ENCODE assay signal across 21 cellular contexts in the genomic region with DNA sequence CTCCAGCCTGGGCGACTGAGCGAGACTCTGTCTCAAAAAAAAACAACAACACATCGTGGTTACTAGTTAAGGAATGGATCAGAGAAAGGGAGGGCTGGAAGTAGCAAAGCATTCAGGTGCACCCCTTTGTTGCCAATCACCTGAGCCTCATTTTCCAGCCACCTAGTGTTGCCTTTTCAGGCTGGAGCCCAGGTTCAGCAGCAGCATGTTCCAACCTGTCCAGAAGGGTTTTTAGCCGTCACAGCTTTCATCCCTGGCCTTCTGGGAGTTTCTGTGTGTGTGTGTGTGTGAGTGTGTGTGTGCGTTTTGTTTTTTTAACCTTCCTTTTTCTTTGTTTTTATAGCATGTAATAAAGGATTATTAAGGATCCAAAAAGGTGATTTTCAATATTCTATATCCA.
DNase-seq lines count a peak whose midpoint lies in the region; ATAC-seq, FAIRE-seq and TF ChIP-seq lines count a peak whose summit lies in the region.
"Had no signal": no experiment of that assay in that cellular context is flagged by ENCODE, and none has a peak within 500 bp of the region (broad histone marks: within the 10 kb centered on the region; RNA-seq: fewer than 3 reads in every experiment).

No MANE protein-coding gene starts in this region.

- H3K36me3 Mint-ChIP-seq in brain: peaks cover 29% of the 10 kb centered on the region
- H3K36me3 Mint-ChIP-seq: IgD-negative memory B cell had no signal

- no peaks in the 10 kb centered on the region for H3K9me1 ChIP-seq in keratinocyte (ENCODE audit: control insufficient read depth, extremely low read depth, insufficient read depth, low read length)

- no peaks in the 10 kb centered on the region for H3K27me3 Mint-ChIP-seq in brain
- H3K27me3 Mint-ChIP-seq: IgD-negative memory B cell; stimulated activated memory B cell treated with anti-CD40 and anti-IgM and Interleukin-4, amounts not matched to agents 10 μg/mL and 1 μg/mL and 100 μg/mL, for 72 hours had no signal

- no peak overlapping the region for H3K4me3 Mint-ChIP-seq in brain
- H3K4me3 Mint-ChIP-seq: IgD-negative memory B cell; stimulated activated memory B cell treated with anti-CD40 and anti-IgM and Interleukin-4, amounts not matched to agents 10 μg/mL and 1 μg/mL and 100 μg/mL, for 72 hours had no signal

- no peaks in the 10 kb centered on the region for H4K20me1 ChIP-seq in keratinocyte (ENCODE audit: control insufficient read depth, extremely low read depth, insufficient read depth, low read length)

- DNase-seq in A549 (ENCODE audit: low read depth in 1 of 2, low spot score in 1 of 2) (no peak), NCI-H1105 (lab: John Stamatoyannopoulos, UW) (peak; percentile 26), keratinocyte (ENCODE audit: low read depth, low spot score) (peak; percentile 65)
- DNase-seq: activated gamma-delta T cell treated with Interleukin-2 at 50 U/mL for 16 hours, left ventricle myocardium inferior, NCI-H1048, SHP77, T-helper 2 cell, uterus had no signal

- no peak for TF ChIP-seq POLR2A in A549 (IDR thresholded peaks at IDR 0.05; ENCODE audit: low read length)

- no peak for TF ChIP-seq EP300 in A549 (IDR thresholded peaks at IDR 0.05)

- ATAC-seq in A549 (no peak), HG02840 (IDR thresholded peaks at IDR 0.05; ENCODE audit: low FRiP score, unreplicated experiment) (no peak), HG02870 (IDR thresholded peaks at IDR 0.05; ENCODE audit: unreplicated experiment) (no peak), HG02884 (IDR thresholded peaks at IDR 0.05; ENCODE audit: unreplicated experiment) (no peak), GM19455 (IDR thresholded peaks at IDR 0.05; ENCODE audit: unreplicated experiment) (no peak)
- ATAC-seq: stimulated activated memory B cell treated with anti-CD40 and anti-IgM and Interleukin-4, amounts not matched to agents 10 μg/mL and 1 μg/mL and 100 μg/mL, for 72 hours had no signal

- dilution Hi-C loops in keratinocyte (cut with MboI; ENCODE audit: extremely low pct_ligation_motif_present, low sequenced_read_pairs): no loop called here

- H3K36me3 ChIP-seq in keratinocyte (ENCODE audit: control insufficient read depth in 2 of 2, extremely low read depth in 1 of 2, insufficient read depth in 2 of 2, low read length in 2 of 2): peaks cover 3% of the 10 kb centered on the region in 2 experiments
- H3K36me3 ChIP-seq: HAP-1, uterus had no signal

- H3K27ac Mint-ChIP-seq in brain: peak overlapping the region in 3 of 5 experiments; percentile 43 to 80 (median 77)
- H3K27ac Mint-ChIP-seq: stimulated activated memory B cell treated with anti-CD40 and anti-IgM and Interleukin-4, amounts not matched to agents 10 μg/mL and 1 μg/mL and 100 μg/mL, for 72 hours had no signal

- POLR2A ChIA-PET in A549 (lab: Yijun Ruan, JAX): no interaction called here

- H3K4me3 ChIP-seq in A549: no peak overlapping the region
- no peak overlapping the region for H3K4me3 ChIP-seq in keratinocyte (ENCODE audit: control insufficient read depth in 2 of 3, extremely low read depth in 1 of 3, insufficient read depth in 2 of 3, low read depth in 1 of 3, low read length in 3 of 3)
- H3K4me3 ChIP-seq: ascending aorta, HAP-1, left ventricle myocardium inferior, skin epidermis, uterus had no signal

- no peaks in the 10 kb centered on the region for H3K27me3 ChIP-seq in keratinocyte (ENCODE audit: control insufficient read depth, extremely low read depth, insufficient read depth, low read length)
- H3K27me3 ChIP-seq: ascending aorta, uterus had no signal

- H3K9me3 ChIP-seq in A549 (no peaks in the 10 kb centered on the region), keratinocyte (ENCODE audit: control insufficient read depth, low read depth, low read length) (no peaks in the 10 kb centered on the region)
- H3K9me3 ChIP-seq: ascending aorta, HAP-1, left ventricle myocardium inferior, uterus had no signal

- CTCF ChIA-PET in A549 (lab: Yijun Ruan, JAX): interaction anchor here (0.6 to 10.0 kb wide), 4 partner anchors 16 to 349 kb away, joined by 3 to 182 read pairs (median 4); a partner anchor contains a TSS

- no peak overlapping the region for H3K9ac ChIP-seq in keratinocyte (ENCODE audit: control insufficient read depth, extremely low read depth, insufficient read depth, low read length)
- H3K9ac ChIP-seq: parathyroid adenoma had no signal

- no peak for TF ChIP-seq RAD21 in A549 (conservative IDR thresholded peaks at IDR 0.05 in 1 of 2, IDR thresholded peaks at IDR 0.05 in 1 of 2)

- H3K27ac ChIP-seq in A549 (peak overlapping the region; percentile 55 to 80; a peak in 4 of 6 replicates), keratinocyte (ENCODE audit: control insufficient read depth, insufficient read depth, low read length) (peak overlapping the region; percentile 54)
- H3K27ac ChIP-seq: ascending aorta, left ventricle myocardium inferior, parathyroid adenoma, uterus had no signal

- H3K4me1 ChIP-seq in A549 (peaks cover 22% of the 10 kb centered on the region), keratinocyte (ENCODE audit: control insufficient read depth, extremely low read depth, insufficient read depth, low read length) (peaks cover 33% of the 10 kb centered on the region)
- H3K4me1 ChIP-seq: uterus had no signal

- H3K9me3 Mint-ChIP-seq in brain: no peaks in the 10 kb centered on the region
- H3K9me3 Mint-ChIP-seq: IgD-negative memory B cell; stimulated activated memory B cell treated with anti-CD40 and anti-IgM and Interleukin-4, amounts not matched to agents 10 μg/mL and 1 μg/mL and 100 μg/mL, for 72 hours had no signal

- H3K4me2 ChIP-seq in A549 (no peak overlapping the region), keratinocyte (ENCODE audit: control insufficient read depth, extremely low read depth, insufficient read depth, low read depth, low read length) (peak overlapping the region; percentile 50)

- H2AFZ ChIP-seq in keratinocyte (ENCODE audit: control insufficient read depth, low read length): no peak overlapping the region
- H2AFZ ChIP-seq: parathyroid adenoma had no signal

- FAIRE-seq in A549 (lab: Jason Lieb, UNC) (no peak), keratinocyte (lab: Jason Lieb, UNC) (peak; percentile 87)
- FAIRE-seq: GM12891 had no signal

- peaks cover 36% of the 10 kb centered on the region for H3K4me1 Mint-ChIP-seq in brain

- 90% methylated on average over 5 of the region's 5 CpGs for WGBS in A549 (ENCODE audit: missing lambda C conversion rate)

- TF ChIP-seq CTCF in A549 (IDR thresholded peaks at IDR 0.05): no peak
- TF ChIP-seq CTCF in brain (conservative IDR thresholded peaks at IDR 0.05): no peak
- peak; percentile 19 to 32 (median 26) for TF ChIP-seq CTCF in keratinocyte (optimal IDR thresholded peaks at IDR 0.05 in 1 of 3, IDR thresholded peaks at IDR 0.05 in 1 of 3, conservative IDR thresholded peaks at IDR 0.05 in 1 of 3; ENCODE audit: extremely low read depth in 1 of 3, insufficient read depth in 2 of 3, low read length in 3 of 3)

- peaks cover 20% of the 10 kb centered on the region for H3K79me2 ChIP-seq in keratinocyte (ENCODE audit: control insufficient read depth, insufficient read depth, low read length)

TF ChIP-seq in A549, 52 proteins besides CTCF, POLR2A, EP300 and RAD21:
- TF ChIP-seq, protein P1, sequence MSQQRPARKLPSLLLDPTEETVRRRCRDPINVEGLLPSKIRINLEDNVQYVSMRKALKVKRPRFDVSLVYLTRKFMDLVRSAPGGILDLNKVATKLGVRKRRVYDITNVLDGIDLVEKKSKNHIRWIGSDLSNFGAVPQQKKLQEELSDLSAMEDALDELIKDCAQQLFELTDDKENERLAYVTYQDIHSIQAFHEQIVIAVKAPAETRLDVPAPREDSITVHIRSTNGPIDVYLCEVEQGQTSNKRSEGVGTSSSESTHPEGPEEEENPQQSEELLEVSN (IDR thresholded peaks at IDR 0.05; ENCODE audit: borderline replicate concordance, low read depth): no peak
- TF ChIP-seq PHF8 (IDR thresholded peaks at IDR 0.05; ENCODE audit: borderline replicate concordance, low read depth) (no peak), JUNB (IDR thresholded peaks at IDR 0.05) (no peak), ZC3H11A (IDR thresholded peaks at IDR 0.05) (no peak), RFX5 (IDR thresholded peaks at IDR 0.05) (no peak), HOXB5 (CRISPR knock-in tag; IDR thresholded peaks at IDR 0.05) (no peak), SREBF2 (IDR thresholded peaks at IDR 0.05) (no peak), HEYL (CRISPR knock-in tag; IDR thresholded peaks at IDR 0.05) (no peak), NPAS2 (CRISPR knock-in tag; IDR thresholded peaks at IDR 0.05; ENCODE audit: borderline replicate concordance) (no peak), KDM1A (IDR thresholded peaks at IDR 0.05; ENCODE audit: low read depth) (no peak), ESRRA (IDR thresholded peaks at IDR 0.05; ENCODE audit: borderline replicate concordance, low read length) (no peak), SMC3 (IDR thresholded peaks at IDR 0.05) (no peak), HOXA7 (CRISPR knock-in tag; IDR thresholded peaks at IDR 0.05) (no peak), MAZ (IDR thresholded peaks at IDR 0.05; ENCODE audit: borderline replicate concordance, low read depth, low read length) (no peak), ZSCAN20 (CRISPR knock-in tag; IDR thresholded peaks at IDR 0.05) (no peak), CHD4 (IDR thresholded peaks at IDR 0.05; ENCODE audit: borderline replicate concordance) (no peak), BHLHE40 (IDR thresholded peaks at IDR 0.05; ENCODE audit: low read depth, low read length) (no peak)
- TF ChIP-seq, protein P2, sequence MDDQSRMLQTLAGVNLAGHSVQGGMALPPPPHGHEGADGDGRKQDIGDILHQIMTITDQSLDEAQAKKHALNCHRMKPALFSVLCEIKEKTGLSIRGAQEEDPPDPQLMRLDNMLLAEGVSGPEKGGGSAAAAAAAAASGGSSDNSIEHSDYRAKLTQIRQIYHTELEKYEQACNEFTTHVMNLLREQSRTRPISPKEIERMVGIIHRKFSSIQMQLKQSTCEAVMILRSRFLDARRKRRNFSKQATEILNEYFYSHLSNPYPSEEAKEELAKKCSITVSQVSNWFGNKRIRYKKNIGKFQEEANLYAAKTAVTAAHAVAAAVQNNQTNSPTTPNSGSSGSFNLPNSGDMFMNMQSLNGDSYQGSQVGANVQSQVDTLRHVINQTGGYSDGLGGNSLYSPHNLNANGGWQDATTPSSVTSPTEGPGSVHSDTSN (IDR thresholded peaks at IDR 0.05): no peak
- TF ChIP-seq, protein P3, sequence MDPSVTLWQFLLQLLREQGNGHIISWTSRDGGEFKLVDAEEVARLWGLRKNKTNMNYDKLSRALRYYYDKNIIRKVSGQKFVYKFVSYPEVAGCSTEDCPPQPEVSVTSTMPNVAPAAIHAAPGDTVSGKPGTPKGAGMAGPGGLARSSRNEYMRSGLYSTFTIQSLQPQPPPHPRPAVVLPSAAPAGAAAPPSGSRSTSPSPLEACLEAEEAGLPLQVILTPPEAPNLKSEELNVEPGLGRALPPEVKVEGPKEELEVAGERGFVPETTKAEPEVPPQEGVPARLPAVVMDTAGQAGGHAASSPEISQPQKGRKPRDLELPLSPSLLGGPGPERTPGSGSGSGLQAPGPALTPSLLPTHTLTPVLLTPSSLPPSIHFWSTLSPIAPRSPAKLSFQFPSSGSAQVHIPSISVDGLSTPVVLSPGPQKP (IDR thresholded peaks at IDR 0.05; ENCODE audit: low read depth, low read length): no peak

Comparison
In these comparisons a context has a peak if more than half of its experiments do, and no peak if none do; other contexts are left out.
1. DNase-seq: peak in NCI-H1105 (single experiment) and keratinocyte (single experiment); none in A549 (0 of 2).
2. CTCF ChIP-seq: peak in keratinocyte (3 of 3); none in A549 (single experiment) and brain (0 of 2).